ENCODE assay signal across 7 cellular contexts in the genomic region with DNA sequence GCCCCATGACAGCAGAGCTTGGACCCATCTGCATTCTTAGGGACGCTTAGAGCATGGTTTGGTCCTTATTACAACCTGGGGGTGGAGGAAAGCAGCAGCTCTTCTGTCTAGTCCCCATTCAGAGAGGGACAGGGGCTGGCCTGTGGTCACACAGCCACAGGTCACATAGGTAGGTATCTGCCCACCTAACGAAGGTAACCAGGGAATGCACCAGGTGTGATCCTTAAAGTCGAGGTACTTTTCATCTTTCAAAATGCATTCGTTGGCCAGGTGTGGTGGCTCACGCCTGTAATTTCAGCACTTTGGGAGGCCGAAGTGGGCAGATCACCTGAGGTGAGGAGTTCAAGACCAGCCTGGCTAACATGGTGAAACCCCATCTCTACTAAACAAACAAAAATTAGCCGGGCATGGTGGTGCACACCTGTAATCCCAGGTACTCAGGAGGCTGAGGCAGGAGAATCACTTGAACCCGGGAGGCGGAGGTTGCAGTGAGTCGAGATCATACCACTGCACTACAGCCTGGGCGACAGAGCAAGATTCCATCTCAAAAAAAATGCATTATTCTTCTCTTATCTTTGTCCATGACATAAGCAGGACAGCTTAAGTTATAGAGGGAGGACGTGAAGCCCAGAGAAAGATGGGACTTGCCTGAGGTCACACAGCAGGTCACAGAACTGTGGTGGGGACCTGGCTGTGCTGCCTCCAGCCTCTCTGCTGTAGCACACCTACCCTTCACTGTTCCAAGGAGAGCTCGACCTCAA. TPM values are rescaled to one million over a fixed set of nuclear protein-coding genes. Genes with fewer than 3 reads are reported as not detected.
DNase-seq lines count a peak whose midpoint lies in the region; ATAC-seq and TF ChIP-seq lines count a peak whose summit lies in the region.
"Not testable (repeated sequence)": the region's sequence is repeated elsewhere in the genome, so short reads cannot be mapped to it uniquely, and the experiment has no call there.

No MANE protein-coding gene starts in this region.

- in situ Hi-C loops in mammary epithelial cell (cut with MboI; ENCODE audit: low sequenced_read_pairs in 2 of 2), result not testable (repeated sequence)

- H3K9me3 Mint-ChIP-seq in CD4-positive, CD25-positive, alpha-beta regulatory T cell; IgD-negative memory B cell; naive thymus-derived CD4-positive, alpha-beta T cell: not testable (repeated sequence)

- H3K36me3 ChIP-seq in CD4-positive, CD25-positive, alpha-beta regulatory T cell (ENCODE audit: control insufficient read depth, insufficient read depth, low read length); mammary epithelial cell (ENCODE audit: insufficient read depth, low read length); naive thymus-derived CD4-positive, alpha-beta T cell (ENCODE audit: control insufficient read depth in 2 of 3, insufficient read depth in 3 of 3, low read length in 3 of 3): not testable (repeated sequence)

- H3K27me3 Mint-ChIP-seq in CD4-positive, CD25-positive, alpha-beta regulatory T cell, result peaks cover 35% of the 10 kb centered on the region
- peaks cover 14% of the 10 kb centered on the region for H3K27me3 Mint-ChIP-seq in IgD-negative memory B cell
- peaks cover 0 to 38% (median 8%) of the 10 kb centered on the region in 5 donors for H3K27me3 Mint-ChIP-seq in naive thymus-derived CD4-positive, alpha-beta T cell

- ATAC-seq in CD4-positive, CD25-positive, alpha-beta regulatory T cell (ENCODE audit: low read depth in 2 of 2); naive thymus-derived CD4-positive, alpha-beta T cell: not testable (repeated sequence)

- TF ChIP-seq CTCF in WI38 (IDR thresholded peaks at IDR 0.05; ENCODE audit: low read depth, low read length); mammary epithelial cell (conservative IDR thresholded peaks at IDR 0.05 in 1 of 2, IDR thresholded peaks at IDR 0.05 in 1 of 2; ENCODE audit: extremely low read depth in 1 of 2, insufficient read depth in 1 of 2, low read depth in 1 of 2, low read length in 2 of 2); fibroblast of villous mesenchyme (IDR thresholded peaks at IDR 0.05; ENCODE audit: insufficient read depth, low read depth, low read length): not testable (repeated sequence)

- dilution Hi-C loops in mammary epithelial cell (cut with HindIII; ENCODE audit: low sequenced_read_pairs), result not testable (repeated sequence)

- CTCF ChIA-PET in mammary epithelial cell (lab: Charles Lee; ENCODE audit: low non-redundant PET), result not testable (repeated sequence)
- CTCF ChIA-PET in naive thymus-derived CD4-positive, alpha-beta T cell (lab: Charles Lee), result interaction anchor here (4.3 kb wide), 1 partner anchor 60 kb away, joined by 23 read pairs; no protein-coding TSS in a partner anchor

- H4K20me1 ChIP-seq in mammary epithelial cell (ENCODE audit: insufficient read depth, low read length), result not testable (repeated sequence)

- H3K27me3 ChIP-seq in CD4-positive, CD25-positive, alpha-beta regulatory T cell (ENCODE audit: control insufficient read depth, insufficient read depth, low read length); mammary epithelial cell (ENCODE audit: insufficient read depth, low read length); naive thymus-derived CD4-positive, alpha-beta T cell (ENCODE audit: control insufficient read depth in 2 of 2, insufficient read depth in 2 of 2, low read length in 2 of 2): not testable (repeated sequence)

- not testable (repeated sequence) for H3K79me2 ChIP-seq in mammary epithelial cell (ENCODE audit: insufficient read depth, low read length)

- not testable (repeated sequence) for H3K36me3 Mint-ChIP-seq in CD4-positive, CD25-positive, alpha-beta regulatory T cell; IgD-negative memory B cell; naive thymus-derived CD4-positive, alpha-beta T cell

- H3K27ac ChIP-seq in CD4-positive, CD25-positive, alpha-beta regulatory T cell (ENCODE audit: insufficient read depth, low read length, poor library complexity, severe bottlenecking); mammary epithelial cell (ENCODE audit: insufficient read depth, low read depth, low read length); naive thymus-derived CD4-positive, alpha-beta T cell (ENCODE audit: low read depth, low read length): not testable (repeated sequence)
- peak overlapping the region in 12 of 21 experiments; percentile 25 to 89 (median 77) for H3K27ac ChIP-seq in skin epidermis

- WGBS in mammary epithelial cell (ENCODE audit: low coverage, missing lambda C conversion rate), result 95% methylated on average over 10 of the region's 13 CpGs

- not testable (repeated sequence) for H3K4me3 ChIP-seq in CD4-positive, CD25-positive, alpha-beta regulatory T cell (ENCODE audit: low read depth, low read length); mammary epithelial cell (replicated peaks in 1 of 3; ENCODE audit: insufficient read depth in 1 of 3, low read depth in 2 of 3, low read length in 3 of 3); naive thymus-derived CD4-positive, alpha-beta T cell (ENCODE audit: low read length)
- H3K4me3 ChIP-seq in WI38 (ENCODE audit: low read depth, low read length) (peak overlapping the region; percentile 81), fibroblast of villous mesenchyme (ENCODE audit: low read depth, low read length) (peak overlapping the region; percentile 77), skin epidermis (peak overlapping the region in 3 of 7 experiments; percentile 64 to 84 (median 84))

- TSS peak; percentile 24 for BruUV-seq in mammary epithelial cell (replicated peaks; lab: Mats Ljungman, UMichigan)

- H3K4me2 ChIP-seq in mammary epithelial cell (ENCODE audit: insufficient read depth, low read depth, low read length), result not testable (repeated sequence)

- peak overlapping the region; percentile 35 to 63 (median 41) for H3K4me3 Mint-ChIP-seq in CD4-positive, CD25-positive, alpha-beta regulatory T cell
- H3K4me3 Mint-ChIP-seq in IgD-negative memory B cell, result peak overlapping the region; percentile 2 to 75 (median 50)
- H3K4me3 Mint-ChIP-seq in naive thymus-derived CD4-positive, alpha-beta T cell, result peak overlapping the region in 7 of 10 donors; percentile 29 to 81 (median 49)

- H3K4me1 Mint-ChIP-seq in CD4-positive, CD25-positive, alpha-beta regulatory T cell, result peaks cover 0 to 12% (median 3%) of the 10 kb centered on the region in 4 donors
- not testable (repeated sequence) for H3K4me1 Mint-ChIP-seq in IgD-negative memory B cell
- peaks cover 5 to 13% (median 11%) of the 10 kb centered on the region in 7 donors for H3K4me1 Mint-ChIP-seq in naive thymus-derived CD4-positive, alpha-beta T cell

- not testable (repeated sequence) for H3K9ac ChIP-seq in mammary epithelial cell (ENCODE audit: insufficient read depth, low read length)

- not testable (repeated sequence) for H2AFZ ChIP-seq in mammary epithelial cell (ENCODE audit: low read depth, low read length)

- DNase-seq in CD4-positive, CD25-positive, alpha-beta regulatory T cell; mammary epithelial cell; fibroblast of villous mesenchyme (ENCODE audit: low read depth); naive thymus-derived CD4-positive, alpha-beta T cell: not testable (repeated sequence)

- intact Hi-C loops in mammary epithelial cell (cut with micrococcal nuclease), result loop anchor here (5.0 kb wide), 1 partner anchor 605 kb away; a partner anchor contains a TSS
- intact Hi-C loops in naive thymus-derived CD4-positive, alpha-beta T cell (cut with micrococcal nuclease), result not testable (repeated sequence)

- H3K9me3 ChIP-seq in CD4-positive, CD25-positive, alpha-beta regulatory T cell (ENCODE audit: control insufficient read depth in 2 of 2, low read length in 2 of 2); mammary epithelial cell (replicated peaks; ENCODE audit: insufficient read depth, low read length); naive thymus-derived CD4-positive, alpha-beta T cell (ENCODE audit: control insufficient read depth in 2 of 3, low read length in 3 of 3): not testable (repeated sequence)

- H3K27ac Mint-ChIP-seq in CD4-positive, CD25-positive, alpha-beta regulatory T cell, result peak overlapping the region in 1 of 3 donors; percentile 69
- peak overlapping the region in 1 of 3 donors; percentile 14 for H3K27ac Mint-ChIP-seq in IgD-negative memory B cell
- not testable (repeated sequence) for H3K27ac Mint-ChIP-seq in naive thymus-derived CD4-positive, alpha-beta T cell

- POLR2A ChIA-PET in naive thymus-derived CD4-positive, alpha-beta T cell (lab: Charles Lee), result not testable (repeated sequence)

- peaks cover 19% of the 10 kb centered on the region for H3K4me1 ChIP-seq in CD4-positive, CD25-positive, alpha-beta regulatory T cell (ENCODE audit: control insufficient read depth, insufficient read depth, low read length, poor library complexity, severe bottlenecking)
- peaks cover 21% of the 10 kb centered on the region for H3K4me1 ChIP-seq in mammary epithelial cell (ENCODE audit: insufficient read depth, low read length)
- not testable (repeated sequence) for H3K4me1 ChIP-seq in naive thymus-derived CD4-positive, alpha-beta T cell (ENCODE audit: control insufficient read depth in 2 of 2, insufficient read depth in 2 of 2, low read length in 2 of 2)

RNA-seq across cellular contexts. Expression of a gene that starts 1.5 kb away (rescaled TPM):
- total RNA-seq in CD4-positive, CD25-positive, alpha-beta regulatory T cell, result 0.12 TPM
- not detected for polyA plus RNA-seq in CD4-positive, CD25-positive, alpha-beta regulatory T cell
- 0.34 TPM for polyA plus RNA-seq in IgD-negative memory B cell
- total RNA-seq in mammary epithelial cell, result 10 to 100 TPM; 65.2 to 69.3 TPM
- polyA plus RNA-seq in mammary epithelial cell, result 50.7 TPM
- 31.4 TPM for polyA minus RNA-seq in mammary epithelial cell
- total RNA-seq in fibroblast of villous mesenchyme, result 80.2 and 86.8 TPM in 2 replicates
- 1 to 10 TPM in 1 of 5 experiments, under 1 TPM in 4; 0.19 to 2.2 (median 0.77) TPM for total RNA-seq in naive thymus-derived CD4-positive, alpha-beta T cell
- under 1 TPM; 0.15 to 0.54 TPM for polyA plus RNA-seq in naive thymus-derived CD4-positive, alpha-beta T cell

RNA-seq across cellular contexts. Expression of a gene that starts 33.6 kb away (rescaled TPM):
- 31.9 TPM for total RNA-seq in CD4-positive, CD25-positive, alpha-beta regulatory T cell
- polyA plus RNA-seq in CD4-positive, CD25-positive, alpha-beta regulatory T cell, result 10 to 100 TPM; 12.9 to 19.8 (median 13.8) TPM
- polyA plus RNA-seq in IgD-negative memory B cell (25.2 TPM), mammary epithelial cell (12.5 TPM)
- total RNA-seq in mammary epithelial cell (10 to 100 TPM; 20.5 to 36.5 TPM), fibroblast of villous mesenchyme (33.5 and 44.5 TPM in 2 replicates)
- polyA minus RNA-seq in mammary epithelial cell, result 32.7 TPM
- 10 to 100 TPM; 25.0 to 52.8 (median 30.2) TPM for total RNA-seq in naive thymus-derived CD4-positive, alpha-beta T cell
- 10 to 100 TPM; 15.7 to 28.8 TPM for polyA plus RNA-seq in naive thymus-derived CD4-positive, alpha-beta T cell

RNA-seq across cellular contexts. Expression of a gene that starts 51.0 kb away (rescaled TPM):
- 46.2 TPM for total RNA-seq in CD4-positive, CD25-positive, alpha-beta regulatory T cell
- polyA plus RNA-seq in CD4-positive, CD25-positive, alpha-beta regulatory T cell, result 10 to 100 TPM; 47.4 to 60.7 (median 53.2) TPM
- polyA plus RNA-seq in IgD-negative memory B cell (53.9 TPM), mammary epithelial cell (37.7 TPM)
- total RNA-seq in mammary epithelial cell (10 to 100 TPM; 24.5 to 53.7 TPM), fibroblast of villous mesenchyme (29.8 and 33.8 TPM in 2 replicates)
- 38.7 TPM for polyA minus RNA-seq in mammary epithelial cell
- total RNA-seq in naive thymus-derived CD4-positive, alpha-beta T cell, result 10 to 100 TPM; 32.3 to 72.4 (median 47.5) TPM
- 10 to 100 TPM; 49.9 to 50.0 TPM for polyA plus RNA-seq in naive thymus-derived CD4-positive, alpha-beta T cell

Comparison
In these comparisons a context has a peak if more than half of its experiments do, and no peak if none do; other contexts are left out.
1. RNA of a gene that starts 1.5 kb away (total RNA-seq): 80.2 to 86.8 TPM in fibroblast of villous mesenchyme and 65.2 to 69.3 TPM in mammary epithelial cell; 0.19 to 2.2 TPM in naive thymus-derived CD4-positive, alpha-beta T cell and 0.12 TPM in CD4-positive, CD25-positive, alpha-beta regulatory T cell (single experiment); every median in the first group is over 10 times any median in the second.
2. Peak in every context shown above with its lines, with median percentiles within 50 percentile points of each other: H3K4me3 Mint-ChIP-seq.